In genomic region chr1:14775434-14775833, GRCh38 we compare ENCODE assay signal across 9 cellular contexts.
"Had no signal": no experiment of that assay in that cellular context is flagged by ENCODE, and none has a peak within 500 bp of the region (broad histone marks: within the 10 kb centered on the region; RNA-seq: fewer than 3 reads in every experiment).

No MANE protein-coding gene starts in this region.

- H3K9ac ChIP-seq: GM23248, KMS-11 had no signal

- H3K4me3 ChIP-seq: GM23248 had no signal

- H3K27ac ChIP-seq: GM23248, KMS-11 had no signal

- DNase-seq: GM23248, GOT3, H9, HCEC 1CT, IMR-90, KBM-7 had no signal

- FAIRE-seq: H54, HTR-8/SVneo had no signal

- H3K4me2 ChIP-seq: KMS-11 had no signal

- H2AFZ ChIP-seq: GM23248 had no signal
